ENCODE assay signal across 8 cellular contexts in genomic region chr2:195656131-195656858, GRCh38. TPM values are rescaled to one million over a fixed set of nuclear protein-coding genes. Genes with fewer than 3 reads are reported as not detected.
DNase-seq lines count a peak whose midpoint lies in the region; ATAC-seq and TF ChIP-seq lines count a peak whose summit lies in the region.

No MANE protein-coding gene starts in this region.

- no peaks in the 10 kb centered on the region for H3K9me3 ChIP-seq in Peyer's patch

- H3K36me3 ChIP-seq in Peyer's patch = no peaks in the 10 kb centered on the region

- DNase-seq in NCI-H1105 treated with DMSO at 0.1 percent for 48 hours (lab: John Stamatoyannopoulos, UW) = peak; percentile 28
- no peak for DNase-seq in NCI-H1105 (lab: John Stamatoyannopoulos, UW)
- DNase-seq in Peyer's patch = no peak
- peak; percentile 84 for DNase-seq in epithelial cell of proximal tubule (ENCODE audit: low read depth)
- DNase-seq in progenitor cell of endocrine pancreas (ENCODE audit: low spot score, unreplicated experiment) = no peak
- no peak for DNase-seq in SHP77 treated with DMSO at 0.1 percent for 48 hours (lab: John Stamatoyannopoulos, UW)

- H3K9me3 Mint-ChIP-seq in progenitor cell of endocrine pancreas (ENCODE audit: low read depth) = peaks cover 4% of the 10 kb centered on the region

- TF ChIP-seq POLR2A in Peyer's patch (IDR thresholded peaks at IDR 0.05) = no peak

- no peaks in the 10 kb centered on the region for H3K36me3 Mint-ChIP-seq in progenitor cell of endocrine pancreas (ENCODE audit: insufficient read depth)

- peaks cover 0 to 29% (median 3%) of the 10 kb centered on the region in 4 donors for H3K4me1 ChIP-seq in Peyer's patch

- peak overlapping the region; percentile 85 to 97 (median 92) for H3K4me3 ChIP-seq in Peyer's patch
- peak overlapping the region; percentile 81 for H3K4me3 ChIP-seq in epithelial cell of proximal tubule (ENCODE audit: low read depth, low read length)

- peak overlapping the region; percentile 97 for H3K4me3 Mint-ChIP-seq in progenitor cell of endocrine pancreas (ENCODE audit: low read depth)

- peak overlapping the region; percentile 99 for H3K27ac Mint-ChIP-seq in progenitor cell of endocrine pancreas

- H3K27me3 ChIP-seq in Peyer's patch = no peaks in the 10 kb centered on the region

- no peak for TF ChIP-seq CTCF in Peyer's patch (IDR thresholded peaks at IDR 0.05)
- TF ChIP-seq CTCF in epithelial cell of proximal tubule (conservative IDR thresholded peaks at IDR 0.05; ENCODE audit: low read depth, low read length) = no peak
- TF ChIP-seq CTCF in progenitor cell of endocrine pancreas (IDR thresholded peaks at IDR 0.05; ENCODE audit: unreplicated experiment) = no peak

- peak overlapping the region; percentile 99 to 100 (median 99) for H3K27ac ChIP-seq in Peyer's patch

- no peaks in the 10 kb centered on the region for H3K27me3 Mint-ChIP-seq in progenitor cell of endocrine pancreas

- H3K4me1 Mint-ChIP-seq in progenitor cell of endocrine pancreas (ENCODE audit: low read depth) = peaks cover 21% of the 10 kb centered on the region

- ATAC-seq in GM19463 (IDR thresholded peaks at IDR 0.05; ENCODE audit: unreplicated experiment) (no peak), HG03565 (IDR thresholded peaks at IDR 0.05; ENCODE audit: unreplicated experiment) (no peak)

RNA-seq across cellular contexts. Expression of gene SLC39A10, which starts 0.7 kb away (rescaled TPM):
- total RNA-seq in Peyer's patch = 10 to 100 TPM in 2 of 4 donors, 1 to 10 TPM in 2; 6.0 to 30.5 (median 10.3) TPM
- total RNA-seq in epithelial cell of proximal tubule = 63.7 and 68.7 TPM in 2 replicates
- 173 and 181 TPM in 2 replicates for total RNA-seq in progenitor cell of endocrine pancreas

Comparison
In these comparisons a context has a peak if more than half of its experiments do, and no peak if none do; other contexts are left out.
1. DNase-seq: peak in NCI-H1105 treated with DMSO at 0.1 percent for 48 hours (single experiment) and epithelial cell of proximal tubule (single experiment); none in NCI-H1105 (single experiment), Peyer's patch (0 of 3), progenitor cell of endocrine pancreas (single experiment) and SHP77 treated with DMSO at 0.1 percent for 48 hours (single experiment).